Comparison of ENCODE assay signal across 29 cellular contexts in the genomic region with DNA sequence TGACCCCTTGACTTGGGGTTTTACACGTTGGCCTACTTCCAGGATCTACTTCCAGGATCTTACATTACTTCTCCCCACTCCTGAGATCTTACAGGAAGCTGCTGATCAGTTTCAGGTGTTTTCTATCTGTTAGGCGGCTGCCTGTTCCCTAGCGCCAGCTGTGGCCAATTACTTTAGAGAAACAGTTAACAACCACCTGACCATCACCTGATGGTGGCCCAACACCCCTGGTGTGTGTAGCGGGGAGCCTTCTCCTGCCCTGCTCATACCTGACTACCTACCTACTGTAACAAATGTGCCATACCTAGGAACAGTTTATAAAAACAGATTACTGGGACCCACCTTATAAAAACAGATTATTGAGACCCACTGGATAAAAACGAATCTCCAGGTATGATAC.
"Had no signal": no experiment of that assay in that cellular context is flagged by ENCODE, and none has a peak within 500 bp of the region (broad histone marks: within the 10 kb centered on the region; RNA-seq: fewer than 3 reads in every experiment).

No MANE protein-coding gene starts in this region.

- ATAC-seq: activated CD4-positive, alpha-beta T cell treated with anti-CD3 and anti-CD28 coated beads for 36 hours; effector memory CD8-positive, alpha-beta T cell; gastrocnemius medialis; left ventricle myocardium superior; natural killer cell treated with Interleukin-12 subunit alpha and Interleukin-12 subunit beta and Interleukin-15 and Interleukin-18, amount 100 ng/mL, for 72 hours; right cardiac atrium; T-cell had no signal

- H3K4me3 ChIP-seq: dorsolateral prefrontal cortex, esophagus squamous epithelium, gastrocnemius medialis, testis, vagina had no signal

- DNase-seq: activated CD4-positive, alpha-beta T cell treated with anti-CD3 and anti-CD28 coated beads for 36 hours; activated CD4-positive, alpha-beta T cell treated with anti-CD3 and anti-CD28 coated beads, Interleukin-2, amount 50 U/mL, for 4 hours; activated CD8-positive, alpha-beta memory T cell treated with anti-CD3 and anti-CD28 coated beads for 24 hours; activated CD8-positive, alpha-beta memory T cell treated with anti-CD3 and anti-CD28 coated beads, Interleukin-2, amount 50 U/mL, for 4 hours; activated effector memory CD4-positive, alpha-beta T cell treated with Interleukin-2 at 50 U/mL for 16 hours; activated naive CD4-positive, alpha-beta T cell treated with anti-CD3 and anti-CD28 coated beads, Interleukin-2, amount 50 U/mL, for 16 hours; activated T-cell treated with anti-CD3 and anti-CD28 coated beads, Interleukin-2, amount 50 U/mL, for 48 hours; effector memory CD8-positive, alpha-beta T cell; esophagus squamous epithelium; gastrocnemius medialis; hippocampal formation; left ventricle myocardium superior; mammary epithelial cell; midbrain; right cardiac atrium; stimulated activated naive CD4-positive, alpha-beta T cell; T-cell; testis; trophoblast cell had no signal

- H3K9me3 Mint-ChIP-seq: central memory CD8-positive, alpha-beta T cell; effector memory CD8-positive, alpha-beta T cell; natural killer cell treated with Interleukin-12 subunit alpha and Interleukin-12 subunit beta and Interleukin-15 and Interleukin-18, amount 100 ng/mL, for 72 hours; T-cell; T-helper 2 cell treated with Interferon-gamma antibody and Interleukin-4, amounts not matched to agents 5 μg/mL and 100 μg/mL, for 36 hours had no signal

- H3K27ac ChIP-seq: dorsolateral prefrontal cortex, esophagus squamous epithelium, gastrocnemius medialis, neutrophil, parathyroid adenoma, testis, vagina had no signal

- H3K27me3 Mint-ChIP-seq: activated CD4-positive, alpha-beta T cell treated with anti-CD3 and anti-CD28 coated beads for 36 hours; central memory CD8-positive, alpha-beta T cell; T-cell had no signal

- FAIRE-seq: astrocyte, colon, TTC549 had no signal

- H2AFZ ChIP-seq: parathyroid adenoma had no signal

- H3K36me3 Mint-ChIP-seq: natural killer cell treated with Interleukin-12 subunit alpha and Interleukin-12 subunit beta and Interleukin-15 and Interleukin-18, amount 100 ng/mL, for 72 hours; T-cell had no signal

- H3K4me1 ChIP-seq: parathyroid adenoma had no signal

- H3K4me3 Mint-ChIP-seq: activated CD4-positive, alpha-beta T cell treated with anti-CD3 and anti-CD28 coated beads for 36 hours; central memory CD8-positive, alpha-beta T cell; effector memory CD8-positive, alpha-beta T cell; natural killer cell treated with Interleukin-12 subunit alpha and Interleukin-12 subunit beta and Interleukin-15 and Interleukin-18, amount 100 ng/mL, for 72 hours; T-cell; T-helper 2 cell treated with Interferon-gamma antibody and Interleukin-4, amounts not matched to agents 5 μg/mL and 100 μg/mL, for 36 hours had no signal

- H3K27me3 ChIP-seq: dorsolateral prefrontal cortex, gastrocnemius medialis, testis, vagina had no signal

- H3K27ac Mint-ChIP-seq: activated CD4-positive, alpha-beta T cell treated with anti-CD3 and anti-CD28 coated beads for 36 hours; effector memory CD8-positive, alpha-beta T cell; natural killer cell treated with Interleukin-12 subunit alpha and Interleukin-12 subunit beta and Interleukin-15 and Interleukin-18, amount 100 ng/mL, for 72 hours; T-helper 2 cell treated with Interferon-gamma antibody and Interleukin-4, amounts not matched to agents 5 μg/mL and 100 μg/mL, for 36 hours had no signal

- H3K9me3 ChIP-seq: esophagus squamous epithelium, gastrocnemius medialis, neutrophil, testis, vagina had no signal

- H3K9ac ChIP-seq: parathyroid adenoma had no signal
